Comparison of ENCODE assay signal across 11 cellular contexts in the genomic region with DNA sequence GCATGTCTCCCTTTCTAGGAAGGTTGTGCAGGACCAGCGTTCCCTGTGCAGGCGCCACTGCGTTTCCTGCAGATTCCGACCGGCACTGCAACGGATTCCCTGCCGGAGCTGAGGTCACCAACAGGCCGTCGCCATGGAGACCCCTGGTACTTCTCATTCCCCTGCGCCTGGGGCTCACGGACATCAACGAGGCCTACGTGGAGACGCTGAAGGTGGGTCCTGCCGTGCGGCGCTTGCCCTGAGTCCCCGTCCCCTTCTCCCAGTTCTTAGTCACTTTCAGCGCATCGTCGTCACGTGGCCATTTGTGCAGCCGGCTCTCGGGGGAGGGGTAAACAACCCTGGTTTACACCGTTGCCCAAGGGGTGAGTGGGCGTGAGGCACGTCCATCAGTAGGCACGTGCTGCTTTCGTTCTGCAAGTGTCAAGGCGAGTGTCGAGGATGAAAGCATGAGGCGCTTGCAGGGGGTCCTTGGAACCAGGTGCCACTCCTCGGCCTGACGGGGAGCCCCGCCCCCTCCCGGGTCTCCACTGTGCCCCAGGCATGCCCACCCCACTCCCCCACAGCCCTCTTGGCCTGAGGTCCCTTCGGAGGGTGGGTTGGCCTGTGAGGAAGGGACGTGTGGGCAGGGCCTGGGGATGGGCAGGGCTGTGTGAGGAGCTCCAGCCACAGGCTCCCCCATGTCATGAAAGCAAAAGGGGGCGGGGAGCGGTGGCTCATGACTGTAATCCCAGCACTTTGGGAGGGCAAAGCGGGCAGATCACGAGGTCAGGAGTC. TPM values are rescaled to one million over a fixed set of nuclear protein-coding genes. Genes with fewer than 3 reads are reported as not detected.
DNase-seq lines count a peak whose midpoint lies in the region; ATAC-seq, FAIRE-seq and TF ChIP-seq lines count a peak whose summit lies in the region.
"Had no signal": no experiment of that assay in that cellular context is flagged by ENCODE, and none has a peak within 500 bp of the region (broad histone marks: within the 10 kb centered on the region; RNA-seq: fewer than 3 reads in every experiment).

No MANE protein-coding gene starts in this region.

- no peak for ATAC-seq in left cardiac atrium
- ATAC-seq: activated CD4-positive, alpha-beta T cell treated with anti-CD3 and anti-CD28 coated beads for 36 hours had no signal

- intact Hi-C loops in left cardiac atrium (cut with DNase I), result no loop called here
- intact Hi-C loops in kidney (cut with DNase I), result no loop called here

- H3K27ac Mint-ChIP-seq in type B pancreatic cell (no peak overlapping the region), endodermal cell (no peak overlapping the region)

- H3K27ac ChIP-seq in cardiac muscle cell, result no peak overlapping the region
- H3K27ac ChIP-seq in kidney (ENCODE audit: low read depth in 2 of 2, low read length in 2 of 2), result no peak overlapping the region
- H3K27ac ChIP-seq in endodermal cell (ENCODE audit: low read depth, low read length), result no peak overlapping the region
- H3K27ac ChIP-seq: testis had no signal

- DNase-seq in cardiac muscle cell (ENCODE audit: low read depth in 1 of 2, low spot score in 1 of 2) (peak; percentile 20 to 55), left cardiac atrium (no peak), kidney (peak; percentile 64), type B pancreatic cell (ENCODE audit: extremely low spot score, unreplicated experiment) (peak; percentile 82), endodermal cell (no peak), hepatic stellate cell (ENCODE audit: low spot score) (no peak)
- DNase-seq: activated CD4-positive, alpha-beta T cell treated with anti-CD3 and anti-CD28 coated beads for 36 hours; activated T-cell treated with anti-CD3 and anti-CD28 coated beads, Interleukin-2, amount 50 U/mL, for 1 hour; NCI-H187; NCI-H774; testis had no signal

- WGBS in endodermal cell (ENCODE audit: insufficient coverage in 1 of 2, insufficient read length in 1 of 2), 2 experiments, result 77 to 89% methylated on average over 30 to 42 of the region's 42 CpGs

- TF ChIP-seq CTCF in cardiac muscle cell (IDR thresholded peaks at IDR 0.05; ENCODE audit: low read depth, low read length), result no peak
- TF ChIP-seq CTCF in kidney (IDR thresholded peaks at IDR 0.05; ENCODE audit: borderline replicate concordance, extremely low read depth, insufficient read depth), result no peak
- TF ChIP-seq CTCF in type B pancreatic cell (conservative IDR thresholded peaks at IDR 0.05), result no peak
- TF ChIP-seq CTCF in endodermal cell (conservative IDR thresholded peaks at IDR 0.05), result no peak

- no peaks in the 10 kb centered on the region for H3K27me3 ChIP-seq in cardiac muscle cell
- no peaks in the 10 kb centered on the region for H3K27me3 ChIP-seq in endodermal cell (ENCODE audit: control insufficient read depth, insufficient read depth, low read length, poor library complexity, severe bottlenecking)
- H3K27me3 ChIP-seq: testis had no signal

- H3K4me1 Mint-ChIP-seq in type B pancreatic cell (ENCODE audit: unreplicated experiment) (peaks cover 18% of the 10 kb centered on the region), endodermal cell (peaks cover 4% of the 10 kb centered on the region)

- H3K4me3 Mint-ChIP-seq in type B pancreatic cell (peak overlapping the region; percentile 43), endodermal cell (no peak overlapping the region)
- H3K4me3 Mint-ChIP-seq: activated CD4-positive, alpha-beta T cell treated with anti-CD3 and anti-CD28 coated beads for 36 hours had no signal

- H3K4me1 ChIP-seq in cardiac muscle cell (ENCODE audit: low read depth) (peaks cover 9% of the 10 kb centered on the region), kidney (ENCODE audit: control insufficient read depth in 1 of 2, insufficient read depth in 1 of 2, low read depth in 1 of 2, low read length in 2 of 2) (no peaks in the 10 kb centered on the region), endodermal cell (ENCODE audit: control insufficient read depth, insufficient read depth, low read length) (no peaks in the 10 kb centered on the region)
- H3K4me1 ChIP-seq: testis had no signal

- H3K9me3 ChIP-seq in cardiac muscle cell (ENCODE audit: low read depth), result no peaks in the 10 kb centered on the region
- no peaks in the 10 kb centered on the region for H3K9me3 ChIP-seq in kidney (ENCODE audit: control insufficient read depth in 1 of 2, low read length in 2 of 2)
- H3K9me3 ChIP-seq in endodermal cell (ENCODE audit: control insufficient read depth, low read length), result no peaks in the 10 kb centered on the region
- H3K9me3 ChIP-seq: testis had no signal

- H3K4me3 ChIP-seq in cardiac muscle cell, result no peak overlapping the region
- H3K4me3 ChIP-seq in kidney (ENCODE audit: low read length in 2 of 2), result no peak overlapping the region
- no peak overlapping the region for H3K4me3 ChIP-seq in endodermal cell (ENCODE audit: low read length)
- H3K4me3 ChIP-seq: testis had no signal

- H3K27me3 Mint-ChIP-seq in type B pancreatic cell, result no peaks in the 10 kb centered on the region
- H3K27me3 Mint-ChIP-seq in endodermal cell (ENCODE audit: insufficient read depth), result no peaks in the 10 kb centered on the region
- H3K27me3 Mint-ChIP-seq: activated CD4-positive, alpha-beta T cell treated with anti-CD3 and anti-CD28 coated beads for 36 hours had no signal

- no peaks in the 10 kb centered on the region for H3K36me3 ChIP-seq in cardiac muscle cell
- peaks cover 18 to 22% of the 10 kb centered on the region in 2 donors for H3K36me3 ChIP-seq in kidney (ENCODE audit: control insufficient read depth in 1 of 2, insufficient read depth in 2 of 2, low read length in 2 of 2)
- peaks cover 48% of the 10 kb centered on the region for H3K36me3 ChIP-seq in endodermal cell (ENCODE audit: control insufficient read depth, insufficient read depth, low read length)

- H3K36me3 Mint-ChIP-seq in type B pancreatic cell (no peaks in the 10 kb centered on the region), endodermal cell (ENCODE audit: low read depth) (peaks cover 48% of the 10 kb centered on the region)

- H3K9me3 Mint-ChIP-seq in type B pancreatic cell (no peaks in the 10 kb centered on the region), endodermal cell (no peaks in the 10 kb centered on the region)

- no peak for FAIRE-seq in kidney (lab: Jason Lieb, UNC)

- H3K9ac ChIP-seq in kidney (ENCODE audit: low read length in 2 of 2) (no peak overlapping the region), endodermal cell (ENCODE audit: extremely low read depth, low read length, poor library complexity, severe bottlenecking) (no peak overlapping the region)

RNA-seq across cellular contexts. Expression of a gene that starts 19.8 kb away (rescaled TPM):
- 31.1 and 47.7 TPM in 2 replicates for total RNA-seq in cardiac muscle cell
- 72.7 and 85.3 TPM in 2 replicates for polyA plus RNA-seq in cardiac muscle cell
- total RNA-seq in left cardiac atrium, result 10 to 100 TPM in 1 of 2 donors, 1 to 10 TPM in 1; 9.8 to 14.3 TPM
- total RNA-seq in kidney, result 19.0 TPM
- polyA plus RNA-seq in kidney (ENCODE audit: insufficient read depth, low read depth, low replicate concordance), result 27.1 TPM
- 32.7 and 66.7 TPM in 2 replicates for total RNA-seq in type B pancreatic cell (ENCODE audit: low replicate concordance)
- total RNA-seq in endodermal cell, result 10 to 100 TPM; 60.9 to 62.4 TPM
- 66.3 TPM for polyA plus RNA-seq in endodermal cell (2013, experiment 1 of 2)
- polyA plus RNA-seq in endodermal cell (2013, experiment 2 of 2), result 64.8 TPM

RNA-seq across cellular contexts. Expression of a gene that starts 29.3 kb away (rescaled TPM):
- total RNA-seq in cardiac muscle cell (62.4 and 105 TPM in 2 replicates), left cardiac atrium (10 to 100 TPM; 43.0 to 49.4 TPM), kidney (81.0 TPM), type B pancreatic cell (ENCODE audit: low replicate concordance) (96.5 and 112 TPM in 2 replicates), endodermal cell (100 to 1,000 TPM; 126 to 166 TPM)
- polyA plus RNA-seq in cardiac muscle cell (110 and 140 TPM in 2 replicates), kidney (ENCODE audit: insufficient read depth, low read depth, low replicate concordance) (56.6 TPM)
- 113 TPM for polyA plus RNA-seq in endodermal cell (2013, experiment 1 of 2)
- 98.7 TPM for polyA plus RNA-seq in endodermal cell (2013, experiment 2 of 2)

RNA-seq across cellular contexts. Expression of a gene that starts 29.9 kb away (rescaled TPM):
- 93.0 and 101 TPM in 2 replicates for total RNA-seq in cardiac muscle cell
- 82.0 and 113 TPM in 2 replicates for polyA plus RNA-seq in cardiac muscle cell
- total RNA-seq in left cardiac atrium, result 10 to 100 TPM; 73.3 to 74.4 TPM
- 68.0 TPM for total RNA-seq in kidney
- 184 TPM for polyA plus RNA-seq in kidney (ENCODE audit: insufficient read depth, low read depth, low replicate concordance)
- total RNA-seq in type B pancreatic cell (ENCODE audit: low replicate concordance), result 51.3 and 53.3 TPM in 2 replicates
- 10 to 100 TPM; 54.6 to 66.1 TPM for total RNA-seq in endodermal cell
- polyA plus RNA-seq in endodermal cell (2013, experiment 1 of 2), result 40.7 TPM
- polyA plus RNA-seq in endodermal cell (2013, experiment 2 of 2), result 36.6 TPM

RNA-seq across cellular contexts. Expression of a gene that starts 35.0 kb away (rescaled TPM):
- total RNA-seq in cardiac muscle cell, result 39.4 and 53.6 TPM in 2 replicates
- polyA plus RNA-seq in cardiac muscle cell, result 16.3 and 26.3 TPM in 2 replicates
- 10 to 100 TPM; 17.4 to 20.1 TPM for total RNA-seq in left cardiac atrium
- total RNA-seq in kidney, result 27.3 TPM
- 37.7 TPM for polyA plus RNA-seq in kidney (ENCODE audit: insufficient read depth, low read depth, low replicate concordance)
- 37.6 and 48.8 TPM in 2 replicates for total RNA-seq in type B pancreatic cell (ENCODE audit: low replicate concordance)
- total RNA-seq in endodermal cell, result 10 to 100 TPM; 44.9 to 53.1 TPM
- polyA plus RNA-seq in endodermal cell (2013, experiment 1 of 2), result 33.1 TPM
- polyA plus RNA-seq in endodermal cell (2013, experiment 2 of 2), result 33.4 TPM

Comparison
In these comparisons a context has a peak if more than half of its experiments do, and no peak if none do; other contexts are left out.
1. DNase-seq: peak in cardiac muscle cell (2 of 2), kidney (single experiment) and type B pancreatic cell (single experiment); none in left cardiac atrium (single experiment), endodermal cell (single experiment) and hepatic stellate cell (single experiment).